Comparison of ENCODE assay signal across 19 cellular contexts in genomic region chr3:197117107-197117506, GRCh38.
DNase-seq lines count a peak whose midpoint lies in the region; ATAC-seq, FAIRE-seq and TF ChIP-seq lines count a peak whose summit lies in the region.
"Had no signal": no experiment of that assay in that cellular context is flagged by ENCODE, and none has a peak within 500 bp of the region (broad histone marks: within the 10 kb centered on the region; RNA-seq: fewer than 3 reads in every experiment).

No MANE protein-coding gene starts in this region.

- H3K9me3 ChIP-seq in GM12878 (replicated peaks; ENCODE audit: control insufficient read depth, insufficient read depth, low read length) (no peaks in the 10 kb centered on the region), psoas muscle (no peaks in the 10 kb centered on the region), suprapubic skin (no peaks in the 10 kb centered on the region)
- H3K9me3 ChIP-seq: vagina had no signal

- peaks cover 2% of the 10 kb centered on the region; the same call in 1 of the 2 replicates for H3K4me1 ChIP-seq in GM12878 (ENCODE audit: control insufficient read depth, insufficient read depth, low read length)
- H3K4me1 ChIP-seq in psoas muscle, result peaks cover 6% of the 10 kb centered on the region
- no peaks in the 10 kb centered on the region for H3K4me1 ChIP-seq in suprapubic skin
- H3K4me1 ChIP-seq: vagina had no signal

- peak; percentile 46 for ATAC-seq in GM12878
- ATAC-seq in psoas muscle, result no peak
- ATAC-seq in GM21423 (IDR thresholded peaks at IDR 0.05; ENCODE audit: unreplicated experiment), result no peak

- CTCF ChIA-PET in GM12878 (lab: Yijun Ruan, JAX), result no interaction called here

- DNase-seq in EH (ENCODE audit: low read depth) (peak; percentile 10), HT-29 (ENCODE audit: low spot score) (peak; percentile 41), GM12878 (ENCODE audit: low read depth, low spot score) (peak; percentile 5), kidney tubule cell (ENCODE audit: low spot score) (peak; percentile 13), psoas muscle (no peak), RCC 7860 (ENCODE audit: low spot score) (no peak), suprapubic skin (ENCODE audit: low spot score in 2 of 2) (no peak)
- DNase-seq: activated CD4-positive, CD25-positive, alpha-beta regulatory T cell treated with anti-CD3 and anti-CD28 coated beads, Interleukin-2, amount 50 U/mL, for 72 hours; activated CD8-positive, alpha-beta memory T cell treated with anti-CD3 and anti-CD28 coated beads, Interleukin-2, amount 50 U/mL, for 4 hours; activated naive CD4-positive, alpha-beta T cell treated with anti-CD3 and anti-CD28 coated beads for 36 hours; AML-193; DMS 273 treated with DMSO at 0.1 percent for 48 hours; NCI-H187; NCI-H526 treated with DMSO at 0.1 percent for 48 hours; posterior cingulate gyrus; stimulated activated CD4-positive, alpha-beta T cell treated with anti-CD3 and anti-CD28 coated beads, Interleukin-12 subunit alpha, Interleukin-12 subunit beta, amount 100 ng/mL, for 4 hours had no signal

- no peak overlapping the region for H3K9ac ChIP-seq in GM12878 (ENCODE audit: control insufficient read depth, insufficient read depth, low read length)

- no peak overlapping the region for H3K4me3 ChIP-seq in GM12878
- no peak overlapping the region for H3K4me3 ChIP-seq in psoas muscle
- H3K4me3 ChIP-seq in suprapubic skin, result no peak overlapping the region
- H3K4me3 ChIP-seq: cardiac muscle cell, vagina had no signal

- in situ Hi-C loops in GM12878 (cut with MboI), result no loop called here

- no peak for TF ChIP-seq EP300 in GM12878 (IDR thresholded peaks at IDR 0.05; ENCODE audit: borderline replicate concordance in 1 of 2, control insufficient read depth in 1 of 2, low read depth in 2 of 2, low read length in 2 of 2)
- no peak for TF ChIP-seq EP300 in suprapubic skin (IDR thresholded peaks at IDR 0.05)

- RAD21 ChIA-PET in GM12878 (lab: Charles Lee; ENCODE audit: unreplicated experiment), result interaction anchor here (0.6 kb wide), 1 partner anchor 87 kb away, joined by 3 read pairs; no protein-coding TSS in a partner anchor

- POLR2A ChIA-PET in GM12878 (lab: Charles Lee), result no interaction called here

- H3K27ac ChIP-seq in GM12878 (ENCODE audit: control insufficient read depth, insufficient read depth) (no peak overlapping the region), psoas muscle (no peak overlapping the region), suprapubic skin (no peak overlapping the region)
- H3K27ac ChIP-seq: cardiac muscle cell, vagina had no signal

- no peak for TF ChIP-seq CTCF in GM12878 (IDR thresholded peaks at IDR 0.05 in 2 of 3, conservative IDR thresholded peaks at IDR 0.05 in 1 of 3; ENCODE audit: control insufficient read depth in 2 of 3, extremely low read depth in 1 of 3, insufficient read depth in 1 of 3, low read depth in 3 of 3, low read length in 3 of 3)
- no peak for TF ChIP-seq CTCF in psoas muscle (IDR thresholded peaks at IDR 0.05)
- TF ChIP-seq CTCF in suprapubic skin (IDR thresholded peaks at IDR 0.05), result no peak

- WGBS in GM12878 (ENCODE audit: insufficient coverage, insufficient replicate concordance, low lambda C conversion rate, missing lambda C conversion rate), result 60% methylated on average over 2 of the region's 2 CpGs
- 91 to 93% (median 93%) methylated on average over 2 of the region's 2 CpGs for WGBS in psoas muscle, 3 donors
- 64% methylated on average over 2 of the region's 2 CpGs for WGBS in suprapubic skin

- intact Hi-C loops in GM12878 (cut with micrococcal nuclease; ENCODE audit: unreplicated experiment) (no loop called here), psoas muscle (cut with DNase I) (no loop called here)

- TF ChIP-seq POLR2A in GM12878 (IDR thresholded peaks at IDR 0.05; ENCODE audit: low read depth, low read length) (no peak), suprapubic skin (IDR thresholded peaks at IDR 0.05) (no peak)

- H3K79me2 ChIP-seq in GM12878 (ENCODE audit: control insufficient read depth, insufficient read depth, low read length), result no peaks in the 10 kb centered on the region

- SMC1A ChIA-PET in GM12878 (lab: Charles Lee; ENCODE audit: uncharacterized antibody, unreplicated experiment), result interaction anchor here (0.6 to 1.2 kb wide), 3 partner anchors 61 to 75 kb away, joined by 3 to 4 read pairs (median 3); no protein-coding TSS in a partner anchor

- no peak for TF ChIP-seq RAD21 in GM12878 (IDR thresholded peaks at IDR 0.05; ENCODE audit: insufficient read depth, low read depth, low read length)

- FAIRE-seq in GM12878 (lab: Jason Lieb, UNC) (no peak), RCC 7860 (lab: Jason Lieb, UNC) (no peak)

- H3K36me3 ChIP-seq in GM12878 (ENCODE audit: control insufficient read depth in 2 of 2, insufficient read depth in 2 of 2, low read length in 1 of 2), result peaks cover 0 to 4% of the 10 kb centered on the region in 2 experiments; a peak in 2 of 4 replicates
- H3K36me3 ChIP-seq in psoas muscle (ENCODE audit: insufficient read depth in 1 of 2, low read depth in 1 of 2), result peaks cover 0 to 41% of the 10 kb centered on the region in 2 donors
- peaks cover 15% of the 10 kb centered on the region for H3K36me3 ChIP-seq in suprapubic skin

- no TSS peak for BruUV-seq in GM12878 (replicated peaks; lab: Mats Ljungman, UMichigan)

- H4K20me1 ChIP-seq in GM12878 (ENCODE audit: control insufficient read depth, insufficient read depth), result no peaks in the 10 kb centered on the region

- H3K27me3 ChIP-seq in GM12878 (replicated peaks in 1 of 2; ENCODE audit: control insufficient read depth in 2 of 2, insufficient read depth in 2 of 2, low read length in 1 of 2) (no peaks in the 10 kb centered on the region), psoas muscle (ENCODE audit: insufficient read depth in 3 of 3, low read length in 2 of 3) (no peaks in the 10 kb centered on the region), suprapubic skin (no peaks in the 10 kb centered on the region)
- H3K27me3 ChIP-seq: cardiac muscle cell, vagina had no signal

- H3K4me2 ChIP-seq in GM12878 (ENCODE audit: control insufficient read depth, insufficient read depth), result no peak overlapping the region

- no peak overlapping the region for H2AFZ ChIP-seq in GM12878 (ENCODE audit: control insufficient read depth, low read depth, low read length)

TF ChIP-seq in GM12878, 131 proteins besides CTCF, POLR2A, EP300 and RAD21:
- no peak for TF ChIP-seq SKIL (IDR thresholded peaks at IDR 0.05; ENCODE audit: low read depth, poor library complexity, severe bottlenecking)
- TF ChIP-seq BACH1 (IDR thresholded peaks at IDR 0.05; ENCODE audit: borderline replicate concordance), result peak; percentile 46; the same call in 1 of the 2 replicates
- TF ChIP-seq MYB (IDR thresholded peaks at IDR 0.05; ENCODE audit: borderline replicate concordance, low read depth, low read length), result no peak
- 0 out of 2 replicates have a peak, but pooled peaks have one; percentile 30 for TF ChIP-seq MTA2 (IDR thresholded peaks at IDR 0.05; ENCODE audit: low read depth)
- TF ChIP-seq BCL3 (IDR thresholded peaks at IDR 0.05; ENCODE audit: borderline replicate concordance, insufficient read depth, low read depth, low read length, poor library complexity, severe bottlenecking), result no peak
- TF ChIP-seq USF2 (IDR thresholded peaks at IDR 0.05; ENCODE audit: borderline replicate concordance, low read depth, low read length), result no peak
- no peak for TF ChIP-seq ZNF207 (IDR thresholded peaks at IDR 0.05; ENCODE audit: borderline replicate concordance)
- no peak for TF ChIP-seq ZBED1 (IDR thresholded peaks at IDR 0.05; ENCODE audit: borderline replicate concordance)

Comparison
In these comparisons a context has a peak if more than half of its experiments do, and no peak if none do; other contexts are left out.
1. DNase-seq: peak in EH (single experiment), HT-29 (single experiment), GM12878 (single experiment) and kidney tubule cell (single experiment); none in psoas muscle (0 of 2), RCC 7860 (single experiment) and suprapubic skin (0 of 2).